Comparison of ENCODE assay signal across 1 cellular context in genomic region chr11:57667065-57667714, GRCh38.
TF ChIP-seq lines count a peak whose summit lies in the region.

No MANE protein-coding gene starts in this region.

TF ChIP-seq in IMR-90, 13 proteins besides CTCF, POLR2A, EP300 and RAD21:
- TF ChIP-seq NFE2L2 (IDR thresholded peaks at IDR 0.05; ENCODE audit: low read depth, low read length) (no peak), FOS (IDR thresholded peaks at IDR 0.05; ENCODE audit: low read depth, low read length) (peak; percentile 60; the same call in 1 of the 2 replicates), RCOR1 (IDR thresholded peaks at IDR 0.05; ENCODE audit: insufficient replicate concordance, low read length) (no peak), MAZ (IDR thresholded peaks at IDR 0.05; ENCODE audit: borderline replicate concordance, low read depth, low read length) (no peak), SMC3 (IDR thresholded peaks at IDR 0.05; ENCODE audit: low read depth, low read length) (no peak), ELK1 (IDR thresholded peaks at IDR 0.05; ENCODE audit: borderline replicate concordance, low read depth, low read length) (no peak), USF2 (IDR thresholded peaks at IDR 0.05; ENCODE audit: low read depth, low read length) (0 out of 2 replicates have a peak, but pooled peaks have one; percentile 10), MAFK (IDR thresholded peaks at IDR 0.05; ENCODE audit: low read depth, low read length) (no peak), CEBPB (IDR thresholded peaks at IDR 0.05; ENCODE audit: low read depth, low read length) (peak; percentile 63), RFX5 (IDR thresholded peaks at IDR 0.05; ENCODE audit: low read depth, low read length) (no peak), CHD1 (IDR thresholded peaks at IDR 0.05; ENCODE audit: low read depth, low read length) (peak; percentile 83; the same call in 1 of the 2 replicates), BHLHE40 (IDR thresholded peaks at IDR 0.05; ENCODE audit: low read depth, low read length) (peak; percentile 97), MXI1 (IDR thresholded peaks at IDR 0.05; ENCODE audit: borderline replicate concordance, low read depth, low read length) (no peak)
